In genomic region chr6:154683756-154684523, GRCh38 we compare ENCODE assay signal across 8 cellular contexts. TPM values are rescaled to one million over a fixed set of nuclear protein-coding genes. Genes with fewer than 3 reads are reported as not detected.
DNase-seq lines count a peak whose midpoint lies in the region; ATAC-seq and TF ChIP-seq lines count a peak whose summit lies in the region.

No MANE protein-coding gene starts in this region.

- POLR2A ChIA-PET in PC-3 (lab: Charles Lee; ENCODE audit: unreplicated experiment), result interaction anchor here (0.6 kb wide), 2 partner anchors 116 to 125 kb away, joined by 3 to 5 read pairs; no protein-coding TSS in a partner anchor

- H3K4me2 ChIP-seq in PC-3 (ENCODE audit: low read length), result peak overlapping the region; percentile 26

- H3K9me3 ChIP-seq in PC-3 (ENCODE audit: low read length) (no peaks in the 10 kb centered on the region), heart left ventricle (no peaks in the 10 kb centered on the region)

- peak; percentile 82 to 90 for ATAC-seq in activated naive CD4-positive, alpha-beta T cell treated with anti-CD3 and anti-CD28 coated beads, Interleukin-2, amount 50 U/mL, for 72 hours
- ATAC-seq in HG02973 (IDR thresholded peaks at IDR 0.05; ENCODE audit: unreplicated experiment) (peak; percentile 92), PC-3 (peak; percentile 57), heart left ventricle (no peak)

- H3K27me3 ChIP-seq in PC-3 (ENCODE audit: low read length), result no peaks in the 10 kb centered on the region
- H3K27me3 ChIP-seq in heart left ventricle, result no peaks in the 10 kb centered on the region

- H3K36me3 Mint-ChIP-seq in activated naive CD4-positive, alpha-beta T cell treated with anti-CD3 and anti-CD28 coated beads, Interleukin-2, amount 50 U/mL, for 72 hours, result no peaks in the 10 kb centered on the region

- no peaks in the 10 kb centered on the region for H3K36me3 ChIP-seq in PC-3 (ENCODE audit: low read depth, low read length)
- H3K36me3 ChIP-seq in heart left ventricle, result no peaks in the 10 kb centered on the region

- TF ChIP-seq POLR2A in heart left ventricle (IDR thresholded peaks at IDR 0.05), result no peak

- H3K4me3 ChIP-seq in PC-3 (ENCODE audit: low read length) (no peak overlapping the region), heart left ventricle (no peak overlapping the region)

- H3K79me2 ChIP-seq in PC-3 (ENCODE audit: low read length), result no peaks in the 10 kb centered on the region

- no peaks in the 10 kb centered on the region for H3K9me2 ChIP-seq in PC-3 (replicated peaks; ENCODE audit: low read length)

- 60 to 63% (median 61%) methylated on average over 4 of the region's 4 CpGs for WGBS in heart left ventricle, 4 donors

- H3K27ac ChIP-seq in PC-3 (ENCODE audit: low read length) (no peak overlapping the region), heart left ventricle (peak overlapping the region in 1 of 12 donors; percentile 70)

- DNase-seq in activated naive CD4-positive, alpha-beta T cell treated with anti-CD3 and anti-CD28 coated beads, Interleukin-2, amount 50 U/mL, for 72 hours (ENCODE audit: low spot score in 2 of 2), result no peak
- no peak for DNase-seq in activated naive CD4-positive, alpha-beta T cell treated with Interleukin-2 at 50 U/mL for 16 hours
- DNase-seq in PC-3 (peak; percentile 19), hepatic stellate cell (ENCODE audit: low spot score) (peak; percentile 50), NCI-H526 treated with DMSO at 0.1 percent for 48 hours (lab: John Stamatoyannopoulos, UW) (no peak), heart left ventricle (no peak), NCI-H526 (lab: John Stamatoyannopoulos, UW) (no peak)

- peak overlapping the region in 1 of 2 donors; percentile 69 for H3K27ac Mint-ChIP-seq in activated naive CD4-positive, alpha-beta T cell treated with anti-CD3 and anti-CD28 coated beads, Interleukin-2, amount 50 U/mL, for 72 hours

- peaks cover 8% of the 10 kb centered on the region for H3K4me1 ChIP-seq in PC-3 (ENCODE audit: insufficient read depth, low read length)
- H3K4me1 ChIP-seq in heart left ventricle, result peaks cover 0 to 13% (median 0%) of the 10 kb centered on the region in 12 donors

- intact Hi-C loops in PC-3 (cut with micrococcal nuclease), result no loop called here
- intact Hi-C loops in heart left ventricle (cut with DNase I), result loop anchor here in 2 of 10 donors (5.0 kb wide), 2 partner anchors 48 to 113 kb away; partner anchors contain the start of gene SCAF8 (in 1 of the 2)

- no peaks in the 10 kb centered on the region for H3F3A ChIP-seq in PC-3 (ENCODE audit: low read length, unreplicated experiment)

- peak overlapping the region; percentile 41 for H2AFZ ChIP-seq in PC-3 (ENCODE audit: low read length)

- BruUV-seq in PC-3 (replicated peaks; lab: Mats Ljungman, UMichigan), result no TSS peak

- H3K9me3 Mint-ChIP-seq in activated naive CD4-positive, alpha-beta T cell treated with anti-CD3 and anti-CD28 coated beads, Interleukin-2, amount 50 U/mL, for 72 hours, result no peaks in the 10 kb centered on the region

- no peak overlapping the region for H3K9ac ChIP-seq in PC-3 (ENCODE audit: low read length)

- no peak for TF ChIP-seq CTCF in PC-3 (conservative IDR thresholded peaks at IDR 0.05; ENCODE audit: low read depth, low read length)
- TF ChIP-seq CTCF in heart left ventricle (IDR thresholded peaks at IDR 0.05), result no peak

- H4K20me1 ChIP-seq in PC-3 (ENCODE audit: low read length), result no peaks in the 10 kb centered on the region

- CTCF ChIA-PET in PC-3 (lab: Charles Lee), result interaction anchor here (1.3 kb wide), 1 partner anchor 8 kb away, joined by 7 read pairs; no protein-coding TSS in a partner anchor

RNA-seq across cellular contexts. Expression of gene SCAF8, which starts 49.3 kb away (rescaled TPM):
- total RNA-seq in activated naive CD4-positive, alpha-beta T cell treated with anti-CD3 and anti-CD28 coated beads, Interleukin-2, amount 50 U/mL, for 72 hours, result 10 to 100 TPM; 25.4 to 28.2 TPM
- 11.9 and 15.0 TPM in 2 replicates for total RNA-seq in PC-3 (2014; rRNA removed)
- total RNA-seq in heart left ventricle, result 10 to 100 TPM; 42.9 to 83.5 (median 64.6) TPM
- 10 to 100 TPM; 10.5 to 12.8 TPM for polyA plus RNA-seq in heart left ventricle

Comparison
In these comparisons a context has a peak if more than half of its experiments do, and no peak if none do; other contexts are left out.
1. ATAC-seq: peak in activated naive CD4-positive, alpha-beta T cell treated with anti-CD3 and anti-CD28 coated beads, Interleukin-2, amount 50 U/mL, for 72 hours (2 of 2), HG02973 (single experiment) and PC-3 (single experiment); none in heart left ventricle (0 of 4).
2. DNase-seq: peak in PC-3 (single experiment) and hepatic stellate cell (single experiment); none in activated naive CD4-positive, alpha-beta T cell treated with anti-CD3 and anti-CD28 coated beads, Interleukin-2, amount 50 U/mL, for 72 hours (0 of 2), activated naive CD4-positive, alpha-beta T cell treated with Interleukin-2 at 50 U/mL for 16 hours (single experiment), NCI-H526 treated with DMSO at 0.1 percent for 48 hours (single experiment), heart left ventricle (0 of 5) and NCI-H526 (0 of 2).